17 cellular contexts compared by ENCODE assay signal in the genomic region with DNA sequence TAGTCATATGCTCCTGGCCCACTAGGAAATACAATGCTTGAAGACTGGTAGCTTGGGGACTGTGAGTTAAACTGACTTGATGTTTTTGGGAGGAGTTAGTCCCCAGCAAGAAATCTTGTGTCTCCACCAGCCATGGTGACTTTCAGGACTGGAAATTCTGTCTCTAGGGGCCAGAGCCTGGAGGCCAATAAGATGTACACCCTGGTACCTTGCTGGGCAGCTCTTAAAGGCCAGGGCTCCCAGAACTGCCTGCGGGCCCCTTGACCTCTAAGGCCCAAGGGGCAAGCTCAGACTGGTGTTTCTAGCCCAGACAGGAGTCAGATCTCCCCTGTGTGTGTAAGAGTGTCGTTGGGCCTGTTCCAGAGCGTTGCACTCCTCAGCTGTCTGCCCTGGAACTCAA.
DNase-seq lines count a peak whose midpoint lies in the region; ATAC-seq and TF ChIP-seq lines count a peak whose summit lies in the region.
"Had no signal": no experiment of that assay in that cellular context is flagged by ENCODE, and none has a peak within 500 bp of the region (broad histone marks: within the 10 kb centered on the region; RNA-seq: fewer than 3 reads in every experiment).

No MANE protein-coding gene starts in this region.

- WGBS in right cardiac atrium, result 93% methylated on average over 3 of the region's 3 CpGs

- TF ChIP-seq CTCF in neural progenitor cell (IDR thresholded peaks at IDR 0.05) (no peak), type B pancreatic cell (conservative IDR thresholded peaks at IDR 0.05) (no peak)

- no peaks in the 10 kb centered on the region for H3K36me3 ChIP-seq in neural progenitor cell
- H3K36me3 ChIP-seq: BLaER1 treated with 17β-estradiol and CSF1 and Interleukin-3, amounts not matched to agents 10 nM and 100 nM had no signal

- H3K4me3 Mint-ChIP-seq in neural progenitor cell (peak overlapping the region; percentile 38), type B pancreatic cell (peak overlapping the region; percentile 42)
- H3K4me3 Mint-ChIP-seq in activated T-cell treated with anti-CD3 and anti-CD28 coated beads, Interleukin-2, amount 50 U/mL, for 4 hours, result no peak overlapping the region
- H3K4me3 Mint-ChIP-seq: CD4-positive, CD25-positive, alpha-beta regulatory T cell had no signal

- H3K9ac ChIP-seq in neural progenitor cell, result no peak overlapping the region
- H3K9ac ChIP-seq: BLaER1 treated with 17β-estradiol and CSF1 and Interleukin-3, amounts not matched to agents 10 nM and 100 nM had no signal

- H3K4me3 ChIP-seq in right cardiac atrium (ENCODE audit: low read length) (no peak overlapping the region), neural progenitor cell (no peak overlapping the region)
- H3K4me3 ChIP-seq: BLaER1 treated with 17β-estradiol and CSF1 and Interleukin-3, amounts not matched to agents 10 nM and 100 nM; K562 had no signal

- H3K27ac Mint-ChIP-seq in neural progenitor cell (no peak overlapping the region), type B pancreatic cell (no peak overlapping the region)
- H3K27ac Mint-ChIP-seq: CD4-positive, CD25-positive, alpha-beta regulatory T cell had no signal

- H2AFZ ChIP-seq in neural progenitor cell (replicated peaks), result no peak overlapping the region

- H3K27me3 Mint-ChIP-seq in neural progenitor cell (ENCODE audit: insufficient read depth, low read depth) (peaks cover 36% of the 10 kb centered on the region), type B pancreatic cell (peaks cover 12% of the 10 kb centered on the region)
- peaks cover 37% of the 10 kb centered on the region for H3K27me3 Mint-ChIP-seq in activated T-cell treated with anti-CD3 and anti-CD28 coated beads, Interleukin-2, amount 50 U/mL, for 4 hours (ENCODE audit: low read depth)

- peaks cover 41% of the 10 kb centered on the region for H3F3A ChIP-seq in neural progenitor cell (ENCODE audit: low read depth)

- H3K4me1 Mint-ChIP-seq in neural progenitor cell (peaks cover 30% of the 10 kb centered on the region), type B pancreatic cell (ENCODE audit: unreplicated experiment) (peaks cover 23% of the 10 kb centered on the region)
- H3K4me1 Mint-ChIP-seq in activated T-cell treated with anti-CD3 and anti-CD28 coated beads, Interleukin-2, amount 50 U/mL, for 4 hours (ENCODE audit: low read depth), result peaks cover 35% of the 10 kb centered on the region

- no peak overlapping the region for H3K4me2 ChIP-seq in neural progenitor cell
- H3K4me2 ChIP-seq: BLaER1 treated with 17β-estradiol and CSF1 and Interleukin-3, amounts not matched to agents 10 nM and 100 nM had no signal

- no peak for ATAC-seq in right cardiac atrium
- ATAC-seq in GM19351 (IDR thresholded peaks at IDR 0.05; ENCODE audit: unreplicated experiment), result no peak
- no peak for ATAC-seq in GM21381 (IDR thresholded peaks at IDR 0.05; ENCODE audit: unreplicated experiment)
- ATAC-seq in activated T-cell treated with anti-CD3 and anti-CD28 coated beads, Interleukin-2, amount 50 U/mL, for 4 hours, result no peak
- ATAC-seq: HCT116, K562 had no signal

- H3K27me3 ChIP-seq in right cardiac atrium (ENCODE audit: control insufficient read depth, insufficient read depth) (no peaks in the 10 kb centered on the region), neural progenitor cell (peaks cover 100% of the 10 kb centered on the region)

- H3K27ac ChIP-seq in right cardiac atrium (ENCODE audit: low read length) (no peak overlapping the region), neural progenitor cell (no peak overlapping the region)
- H3K27ac ChIP-seq: BLaER1 treated with 17β-estradiol and CSF1 and Interleukin-3, amounts not matched to agents 10 nM and 100 nM had no signal

- H3K4me1 ChIP-seq in right cardiac atrium (ENCODE audit: control insufficient read depth, insufficient read depth, low read length) (peaks cover 2% of the 10 kb centered on the region), neural progenitor cell (peaks cover 39% of the 10 kb centered on the region)

- no peaks in the 10 kb centered on the region for H3K79me2 ChIP-seq in neural progenitor cell (ENCODE audit: low read depth)

- DNase-seq in right cardiac atrium (peak in 2 of 3 donors; percentile 20 to 22), cardiac septum (ENCODE audit: low spot score) (no peak), ecto neural progenitor cell (ENCODE audit: low spot score) (peak; percentile 49), neural progenitor cell (ENCODE audit: low spot score) (no peak), type B pancreatic cell (ENCODE audit: extremely low spot score, unreplicated experiment) (no peak)
- DNase-seq in activated T-cell treated with anti-CD3 and anti-CD28 coated beads, Interleukin-2, amount 50 U/mL, for 4 hours, result no peak
- DNase-seq: 8988T; CD4-positive, CD25-positive, alpha-beta regulatory T cell; DMS 273 treated with DMSO at 0.1 percent for 48 hours; DMS79 treated with DMSO at 0.1 percent for 48 hours; EL; GDM1 had no signal

- no peaks in the 10 kb centered on the region for H3K36me3 Mint-ChIP-seq in neural progenitor cell
- no peaks in the 10 kb centered on the region for H3K36me3 Mint-ChIP-seq in type B pancreatic cell
- H3K36me3 Mint-ChIP-seq in activated T-cell treated with anti-CD3 and anti-CD28 coated beads, Interleukin-2, amount 50 U/mL, for 4 hours (ENCODE audit: insufficient read depth), result peaks cover 4% of the 10 kb centered on the region
- H3K36me3 Mint-ChIP-seq: CD4-positive, CD25-positive, alpha-beta regulatory T cell had no signal

- H3K9me3 ChIP-seq in right cardiac atrium (ENCODE audit: control insufficient read depth, low read length) (no peaks in the 10 kb centered on the region), neural progenitor cell (ENCODE audit: low read depth) (no peaks in the 10 kb centered on the region)

- H3K9me3 Mint-ChIP-seq in neural progenitor cell (no peaks in the 10 kb centered on the region), type B pancreatic cell (no peaks in the 10 kb centered on the region)
- peaks cover 4% of the 10 kb centered on the region for H3K9me3 Mint-ChIP-seq in activated T-cell treated with anti-CD3 and anti-CD28 coated beads, Interleukin-2, amount 50 U/mL, for 4 hours

- H4K20me1 ChIP-seq in neural progenitor cell (ENCODE audit: low read depth), result peaks cover 7% of the 10 kb centered on the region

- intact Hi-C loops in right cardiac atrium (cut with DNase I) (loop anchor here in 3 of 4 donors (5.0 to 10.0 kb wide), 6 partner anchors 775 to 1515 kb away; no protein-coding TSS in a partner anchor), cardiac septum (cut with DNase I) (loop anchor here (5.0 kb wide), 5 partner anchors 252 to 1282 kb away; a partner anchor contains a TSS)

Comparison
In these comparisons a context has a peak if more than half of its experiments do, and no peak if none do; other contexts are left out.
1. DNase-seq: peak in right cardiac atrium (2 of 3) and ecto neural progenitor cell (single experiment); none in cardiac septum (single experiment), neural progenitor cell (single experiment), type B pancreatic cell (single experiment) and activated T-cell treated with anti-CD3 and anti-CD28 coated beads, Interleukin-2, amount 50 U/mL, for 4 hours (single experiment).